Comparison of ENCODE assay signal across 9 cellular contexts in the genomic region with DNA sequence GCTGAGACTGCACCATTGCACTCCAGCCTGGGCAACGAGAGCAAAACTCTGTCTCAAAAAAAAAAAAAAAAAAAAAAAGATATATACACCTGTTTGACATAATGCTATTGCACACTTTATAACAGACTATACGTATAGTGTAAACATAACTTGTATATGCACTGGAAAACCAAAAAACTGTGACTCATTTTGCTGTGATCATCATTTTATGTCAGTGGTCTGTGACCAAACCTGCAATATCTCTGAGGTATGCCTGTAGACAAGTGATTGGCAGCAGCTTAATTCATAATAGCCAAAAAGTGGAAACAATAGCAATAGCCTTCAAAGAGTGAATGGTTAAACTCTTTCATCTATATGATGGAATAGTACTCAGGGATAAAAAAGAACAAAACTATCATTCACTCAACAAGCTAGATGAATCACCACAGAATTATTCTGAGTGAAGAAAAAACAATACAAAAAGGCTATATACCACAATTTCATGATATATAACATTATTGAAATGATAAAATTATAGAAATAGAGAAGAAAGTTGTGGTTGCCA.
"Had no signal": no experiment of that assay in that cellular context is flagged by ENCODE, and none has a peak within 500 bp of the region (broad histone marks: within the 10 kb centered on the region; RNA-seq: fewer than 3 reads in every experiment).

No MANE protein-coding gene starts in this region.

- FAIRE-seq: H1, H54 had no signal

- H3K4me3 ChIP-seq: GM23338, HAP-1 had no signal

- H3K9me3 Mint-ChIP-seq: GM23338, HFFc6, IgD-negative memory B cell had no signal

- H3K27ac ChIP-seq: HL-60 had no signal

- H3K27ac Mint-ChIP-seq: GM23338, HFFc6 had no signal

- H3K9me3 ChIP-seq: HAP-1 had no signal

- H2AFZ ChIP-seq: GM23338 had no signal

- H3K27me3 Mint-ChIP-seq: IgD-negative memory B cell had no signal

- H3K4me2 ChIP-seq: GM23338 had no signal

- H3K4me3 Mint-ChIP-seq: GM23338, HFFc6, IgD-negative memory B cell had no signal

- DNase-seq: HFFc6, KG1 had no signal

- H3K36me3 ChIP-seq: HAP-1 had no signal

- ATAC-seq: GM23338, HCT116 had no signal
